Comparison of ENCODE assay signal across 8 cellular contexts in genomic region chr16:57447142-57447962, GRCh38.
DNase-seq lines count a peak whose midpoint lies in the region; ATAC-seq and TF ChIP-seq lines count a peak whose summit lies in the region.

Gene CIAPIN1 (minus strand): TSS chr16:57447385. CDS start chr16:57440928, 6,457 bp downstream.
Gene COQ9 (plus strand): TSS chr16:57447479. CDS start chr16:57447506, 27 bp downstream.

- in situ Hi-C loops in ACHN (cut with HindIII; ENCODE audit: low pct_ligation_motif_present, low pct_unique_long_range_greater_than_20kb, low sequenced_read_pairs) = no loop called here
- in situ Hi-C loops in T47D (cut with HindIII; ENCODE audit: low pct_unique_long_range_greater_than_20kb, low sequenced_read_pairs) = no loop called here

- H3K4me1 ChIP-seq in iPS-20b (ENCODE audit: insufficient read depth, low read length) = peaks cover 4% of the 10 kb centered on the region; the same call in 1 of the 2 replicates

- no peak for TF ChIP-seq CTCF in VCaP (conservative IDR thresholded peaks at IDR 0.05)

- H3K9ac ChIP-seq in iPS-20b (ENCODE audit: low read depth, low read length) = peak within 1 kb of the TSS; percentile 97

- H3K4me3 ChIP-seq in iPS-20b (ENCODE audit: low read length) = peak within 1 kb of the TSS; percentile 95
- peak within 1 kb of the TSS; percentile 69 to 98 (median 87) for H3K4me3 ChIP-seq in skin epidermis

- peaks cover 18% of the 10 kb centered on the region for H3K36me3 ChIP-seq in iPS-20b (ENCODE audit: insufficient read depth, low read depth, low read length)

- H3K9me3 ChIP-seq in iPS-20b (ENCODE audit: insufficient read depth, low read depth, low read length) = no peaks in the 10 kb centered on the region

- no peaks in the 10 kb centered on the region for H3K27me3 ChIP-seq in iPS-20b (ENCODE audit: insufficient read depth, low read length)

- peak; percentile 70 for ATAC-seq in GM18870 (IDR thresholded peaks at IDR 0.05; ENCODE audit: unreplicated experiment)
- peak; percentile 98 for ATAC-seq in HG03108 (IDR thresholded peaks at IDR 0.05; ENCODE audit: unreplicated experiment)

- H3K27ac ChIP-seq in VCaP = peak within 1 kb of the TSS; percentile 85
- H3K27ac ChIP-seq in iPS-20b (ENCODE audit: low read length) = peak within 1 kb of the TSS; percentile 54
- peak within 1 kb of the TSS; percentile 84 to 99 (median 95) for H3K27ac ChIP-seq in skin epidermis

- DNase-seq in ACHN = peak; percentile 97
- peak; percentile 47 for DNase-seq in NCI-H2196 treated with DMSO at 0.1 percent for 48 hours (lab: John Stamatoyannopoulos, UW; ENCODE audit: unreplicated experiment)
- DNase-seq in T47D (ENCODE audit: low read depth in 1 of 2, low spot score in 1 of 2) = peak; percentile 72 to 93

Comparison
In these comparisons a context has a peak if more than half of its experiments do, and no peak if none do; other contexts are left out.
1. Peak in every context shown above with its lines: DNase-seq, ATAC-seq, H3K4me3 ChIP-seq and H3K27ac ChIP-seq.
2. DNase-seq: peak in every context shown above with its lines; median percentile 97 in ACHN; 82 in T47D; 47 in NCI-H2196 treated with DMSO at 0.1 percent for 48 hours.